Comparison of ENCODE assay signal across 31 cellular contexts in genomic region chr3:142912440-142913172, GRCh38. TPM values are rescaled to one million over a fixed set of nuclear protein-coding genes. Genes with fewer than 3 reads are reported as not detected.
A peak's percentile ranks its signal among the peaks of the same experiment; 100 is the strongest.
DNase-seq lines count a peak whose midpoint lies in the region; ATAC-seq and TF ChIP-seq lines count a peak whose summit lies in the region.
"Had no signal": no experiment of that assay in that cellular context is flagged by ENCODE, and none has a peak within 500 bp of the region (broad histone marks: within the 10 kb centered on the region; RNA-seq: fewer than 3 reads in every experiment).

No MANE protein-coding gene starts in this region.

- H3K36me3 ChIP-seq in left ventricle myocardium inferior, result no peaks in the 10 kb centered on the region
- no peaks in the 10 kb centered on the region for H3K36me3 ChIP-seq in sigmoid colon
- H3K36me3 ChIP-seq: SJSA1, suprapubic skin, WERI-Rb-1 had no signal

- no peak for TF ChIP-seq POLR2A in sigmoid colon (IDR thresholded peaks at IDR 0.05)

- H3K27ac ChIP-seq in coronary artery, result peak overlapping the region; percentile 62 to 80
- H3K27ac ChIP-seq in left ventricle myocardium inferior (replicated peaks), result peak overlapping the region; percentile 69
- H3K27ac ChIP-seq in sigmoid colon, result peak overlapping the region in 3 of 4 donors; percentile 28 to 55 (median 35)
- H3K27ac ChIP-seq: SJSA1, skin epidermis, suprapubic skin, WERI-Rb-1 had no signal

- H3K4me3 ChIP-seq in coronary artery, result no peak overlapping the region
- H3K4me3 ChIP-seq in left ventricle myocardium inferior, result no peak overlapping the region
- no peak overlapping the region for H3K4me3 ChIP-seq in sigmoid colon
- H3K4me3 ChIP-seq: SJSA1, skin epidermis, suprapubic skin had no signal

- 86 to 87% methylated on average over 6 of the region's 6 CpGs for WGBS in sigmoid colon, 2 donors

- DNase-seq in GM03348 (ENCODE audit: low spot score), result peak; percentile 29
- no peak for DNase-seq in coronary artery (ENCODE audit: low spot score)
- DNase-seq in left ventricle myocardium inferior, result no peak
- DNase-seq in sigmoid colon, result no peak
- no peak for DNase-seq in activated T-cell treated with anti-CD3 and anti-CD28 coated beads, Interleukin-2, amount 50 U/mL, for 48 hours
- DNase-seq in DMS53 treated with DMSO at 0.1 percent for 48 hours (lab: John Stamatoyannopoulos, UW; ENCODE audit: unreplicated experiment), result no peak
- DNase-seq: activated CD4-positive, alpha-beta T cell treated with anti-CD3 and anti-CD28 coated beads for 48 hours; activated naive CD4-positive, alpha-beta T cell; activated naive CD8-positive, alpha-beta T cell treated with anti-CD3 and anti-CD28 coated beads, Interleukin-2, amount 50 U/mL, for 24 hours; activated T-cell treated with anti-CD3 and anti-CD28 coated beads, Interleukin-2, amount 50 U/mL, for 72 hours; CD4-positive, alpha-beta T cell; GOT3; head of caudate nucleus; HFFc6; IMR-90; mammary epithelial cell; NCI-H446; NCI-H774; stimulated activated naive B cell treated with anti-CD40 and anti-IgM and Interleukin-4, amounts not matched to agents 10 μg/mL and 1 μg/mL and 100 μg/mL, for 72 hours; T-cell; WERI-Rb-1 had no signal

- ATAC-seq in HG02678 (IDR thresholded peaks at IDR 0.05; ENCODE audit: unreplicated experiment), result no peak
- no peak for ATAC-seq in GM21529 (IDR thresholded peaks at IDR 0.05; ENCODE audit: unreplicated experiment)
- ATAC-seq: activated naive CD8-positive, alpha-beta T cell treated with anti-CD3 and anti-CD28 coated beads, Interleukin-2, amount 50 U/mL, for 24 hours; activated T-cell treated with anti-CD3 and anti-CD28 coated beads, Interleukin-2, amount 50 U/mL, for 72 hours; stimulated activated naive B cell treated with anti-CD40 and anti-IgM and Interleukin-4, amounts not matched to agents 10 μg/mL and 1 μg/mL and 100 μg/mL, for 72 hours; T-cell had no signal

- no peak for TF ChIP-seq CTCF in coronary artery (IDR thresholded peaks at IDR 0.05)
- no peak for TF ChIP-seq CTCF in left ventricle myocardium inferior (IDR thresholded peaks at IDR 0.05; ENCODE audit: borderline replicate concordance)
- no peak for TF ChIP-seq CTCF in sigmoid colon (IDR thresholded peaks at IDR 0.05)

- H3K27me3 ChIP-seq in left ventricle myocardium inferior (ENCODE audit: low read depth), result no peaks in the 10 kb centered on the region
- no peaks in the 10 kb centered on the region for H3K27me3 ChIP-seq in sigmoid colon
- H3K27me3 ChIP-seq: suprapubic skin had no signal

- intact Hi-C loops in left ventricle myocardium inferior (cut with micrococcal nuclease), result no loop called here
- intact Hi-C loops in sigmoid colon (cut with DNase I), result no loop called here

- no peaks in the 10 kb centered on the region for H3K9me3 ChIP-seq in left ventricle myocardium inferior (replicated peaks)
- no peaks in the 10 kb centered on the region for H3K9me3 ChIP-seq in sigmoid colon
- H3K9me3 ChIP-seq: SJSA1, suprapubic skin had no signal

- no peak for TF ChIP-seq EP300 in sigmoid colon (IDR thresholded peaks at IDR 0.05)

- H3K4me1 ChIP-seq in left ventricle myocardium inferior (peaks cover 60% of the 10 kb centered on the region), sigmoid colon (no peaks in the 10 kb centered on the region)
- H3K4me1 ChIP-seq: SJSA1, suprapubic skin had no signal

RNA-seq across cellular contexts. Expression of gene PCOLCE2, which starts 23.7 kb away (rescaled TPM):
- total RNA-seq in left ventricle myocardium inferior, result 74.3 TPM
- total RNA-seq in sigmoid colon, result 10 to 100 TPM in 3 of 4 donors, 1 to 10 TPM in 1; 7.7 to 33.9 (median 21.2) TPM
- 10 to 100 TPM in 1 of 3 donors, 1 to 10 TPM in 1, not detected in 1; 3.6 to 13.2 TPM for polyA plus RNA-seq in sigmoid colon
- total RNA-seq: activated T-cell treated with anti-CD3 and anti-CD28 coated beads, Interleukin-2, amount 50 U/mL, for 72 hours; CD4-positive, alpha-beta T cell; endothelial cell of umbilical vein; T-cell had no signal
- polyA plus RNA-seq: endothelial cell of umbilical vein had no signal

RNA-seq across cellular contexts. Expression of gene PAQR9, which starts 50.9 kb away (rescaled TPM):
- total RNA-seq in left ventricle myocardium inferior (15.3 TPM), sigmoid colon (not detected)
- polyA plus RNA-seq in sigmoid colon, result not detected
- total RNA-seq: activated T-cell treated with anti-CD3 and anti-CD28 coated beads, Interleukin-2, amount 50 U/mL, for 72 hours; CD4-positive, alpha-beta T cell; endothelial cell of umbilical vein; fibroblast of villous mesenchyme; IMR-90; LHCN-M2; mammary epithelial cell; osteoblast; pulmonary artery endothelial cell; SJSA1; suprapubic skin; T-cell had no signal
- polyA plus RNA-seq: endothelial cell of umbilical vein had no signal

Comparison
In these comparisons a context has a peak if more than half of its experiments do, and no peak if none do; other contexts are left out.
1. RNA of gene PAQR9, which starts 50.9 kb away (total RNA-seq): 15.3 TPM in left ventricle myocardium inferior (single experiment); not detected in sigmoid colon; every median in the first group is over 10 times any median in the second.
2. Peak in every context shown above with its lines, with median percentiles within 50 percentile points of each other: H3K27ac ChIP-seq.